ENCODE assay signal across 20 cellular contexts in genomic region chr12:80846930-80847329, GRCh38.
DNase-seq lines count a peak whose midpoint lies in the region; ATAC-seq and TF ChIP-seq lines count a peak whose summit lies in the region.
"Had no signal": no experiment of that assay in that cellular context is flagged by ENCODE, and none has a peak within 500 bp of the region (broad histone marks: within the 10 kb centered on the region; RNA-seq: fewer than 3 reads in every experiment).

No MANE protein-coding gene starts in this region.

- H3K36me3 Mint-ChIP-seq in glutamatergic neuron (ENCODE audit: unreplicated experiment) = no peaks in the 10 kb centered on the region
- H3K36me3 Mint-ChIP-seq: CD4-positive, alpha-beta memory T cell; memory B cell; naive thymus-derived CD4-positive, alpha-beta T cell had no signal

- H3K27me3 Mint-ChIP-seq in glutamatergic neuron (ENCODE audit: unreplicated experiment) = no peaks in the 10 kb centered on the region
- H3K27me3 Mint-ChIP-seq: CD4-positive, alpha-beta memory T cell; memory B cell; naive thymus-derived CD4-positive, alpha-beta T cell had no signal

- H3K9me3 ChIP-seq in ascending aorta = no peaks in the 10 kb centered on the region
- H3K9me3 ChIP-seq: right atrium auricular region, upper lobe of left lung had no signal

- no peaks in the 10 kb centered on the region for H3K36me3 ChIP-seq in ascending aorta
- H3K36me3 ChIP-seq: right atrium auricular region, upper lobe of left lung had no signal

- peak overlapping the region; percentile 74 for H3K27ac Mint-ChIP-seq in glutamatergic neuron (ENCODE audit: unreplicated experiment)
- H3K27ac Mint-ChIP-seq: activated T-cell treated with anti-CD3 and anti-CD28 coated beads, Interleukin-2, amount 50 U/mL, for 72 hours; CD4-positive, alpha-beta memory T cell; HFFc6; memory B cell; naive thymus-derived CD4-positive, alpha-beta T cell had no signal

- H3K4me1 Mint-ChIP-seq in glutamatergic neuron (ENCODE audit: low read depth, unreplicated experiment) = peaks cover 20% of the 10 kb centered on the region
- H3K4me1 Mint-ChIP-seq: CD4-positive, alpha-beta memory T cell; memory B cell; naive thymus-derived CD4-positive, alpha-beta T cell had no signal

- H3K4me3 ChIP-seq in ascending aorta = no peak overlapping the region
- H3K4me3 ChIP-seq: right atrium auricular region, upper lobe of left lung had no signal

- no peaks in the 10 kb centered on the region for H3K9me3 Mint-ChIP-seq in glutamatergic neuron (ENCODE audit: unreplicated experiment)
- H3K9me3 Mint-ChIP-seq: HFFc6, memory B cell had no signal

- H3K27ac ChIP-seq in ascending aorta = no peak overlapping the region
- H3K27ac ChIP-seq: right atrium auricular region, RWPE1, upper lobe of left lung had no signal

- in situ Hi-C loops in G401 (cut with HindIII; ENCODE audit: low sequenced_read_pairs) = no loop called here

- H3K27me3 ChIP-seq in ascending aorta = no peaks in the 10 kb centered on the region
- H3K27me3 ChIP-seq: right atrium auricular region, upper lobe of left lung had no signal

- ATAC-seq in GM19463 (IDR thresholded peaks at IDR 0.05; ENCODE audit: unreplicated experiment) = no peak
- no peak for ATAC-seq in GM18520 (IDR thresholded peaks at IDR 0.05; ENCODE audit: unreplicated experiment)
- no peak for ATAC-seq in HG03045 (IDR thresholded peaks at IDR 0.05; ENCODE audit: unreplicated experiment)
- ATAC-seq: activated T-cell treated with anti-CD3 and anti-CD28 coated beads, Interleukin-2, amount 50 U/mL, for 72 hours; naive thymus-derived CD4-positive, alpha-beta T cell had no signal

- DNase-seq in G401 (ENCODE audit: low spot score) (peak; percentile 35), NCI-H1436 treated with DMSO at 0.1 percent for 48 hours (lab: John Stamatoyannopoulos, UW) (peak; percentile 40), NCI-H345 (lab: John Stamatoyannopoulos, UW) (peak; percentile 84), glutamatergic neuron (no peak), ascending aorta (ENCODE audit: low spot score in 2 of 2) (no peak)
- DNase-seq: activated CD4-positive, alpha-beta T cell treated with anti-CD3 and anti-CD28 coated beads for 1 hour; activated naive CD4-positive, alpha-beta T cell treated with anti-CD3 and anti-CD28 coated beads, Interleukin-2, amount 50 U/mL, for 16 hours; activated T-cell treated with anti-CD3 and anti-CD28 coated beads, Interleukin-2, amount 50 U/mL, for 72 hours; CD4-positive, alpha-beta memory T cell; cerebellar nuclear complex; HFFc6; MM.1S; naive thymus-derived CD4-positive, alpha-beta T cell; upper lobe of left lung had no signal

- intact Hi-C loops in ascending aorta (cut with DNase I) = no loop called here

- TF ChIP-seq CTCF in glutamatergic neuron (IDR thresholded peaks at IDR 0.05; ENCODE audit: partially characterized antibody, unreplicated experiment) (no peak), ascending aorta (IDR thresholded peaks at IDR 0.05) (no peak)

- no peaks in the 10 kb centered on the region for H3K4me1 ChIP-seq in ascending aorta
- H3K4me1 ChIP-seq: right atrium auricular region, upper lobe of left lung had no signal

- H3K4me3 Mint-ChIP-seq in glutamatergic neuron (ENCODE audit: unreplicated experiment) = no peak overlapping the region
- H3K4me3 Mint-ChIP-seq: activated T-cell treated with anti-CD3 and anti-CD28 coated beads, Interleukin-2, amount 50 U/mL, for 72 hours; CD4-positive, alpha-beta memory T cell; HFFc6; memory B cell; naive thymus-derived CD4-positive, alpha-beta T cell had no signal

Comparison
In these comparisons a context has a peak if more than half of its experiments do, and no peak if none do; other contexts are left out.
1. DNase-seq: peak in G401 (single experiment), NCI-H1436 treated with DMSO at 0.1 percent for 48 hours (single experiment) and NCI-H345 (single experiment); none in glutamatergic neuron (single experiment) and ascending aorta (0 of 2).